In the genomic region with DNA sequence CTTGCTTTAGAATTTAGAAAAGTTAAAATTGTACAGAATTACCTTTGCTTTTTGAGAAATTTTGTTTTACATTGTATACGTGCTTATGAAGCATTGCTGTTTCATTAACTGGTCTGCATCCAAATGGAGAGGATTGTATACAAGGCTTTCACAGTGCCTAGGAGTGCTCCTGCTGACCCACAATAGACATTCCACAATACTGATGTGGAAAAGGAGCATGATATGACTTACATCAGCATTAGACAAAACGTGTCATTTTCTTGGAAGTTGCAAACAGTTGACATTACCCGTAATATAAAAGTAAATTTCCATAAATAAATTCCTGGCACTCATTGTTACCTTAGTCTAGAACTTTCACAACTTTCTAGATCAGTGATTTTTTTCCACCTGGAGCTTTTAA, we compare ENCODE assay signal across 10 cellular contexts. TPM values are rescaled to one million over a fixed set of nuclear protein-coding genes. Genes with fewer than 3 reads are reported as not detected.
DNase-seq lines count a peak whose midpoint lies in the region; ATAC-seq and TF ChIP-seq lines count a peak whose summit lies in the region.
"Had no signal": no experiment of that assay in that cellular context is flagged by ENCODE, and none has a peak within 500 bp of the region (broad histone marks: within the 10 kb centered on the region; RNA-seq: fewer than 3 reads in every experiment).

No MANE protein-coding gene starts in this region.

- H3K27me3 Mint-ChIP-seq in activated naive CD4-positive, alpha-beta T cell treated with anti-CD3 and anti-CD28 coated beads for 36 hours (ENCODE audit: low read depth), result peaks cover 39% of the 10 kb centered on the region

- no peak overlapping the region for H3K4me3 Mint-ChIP-seq in activated naive CD4-positive, alpha-beta T cell treated with anti-CD3 and anti-CD28 coated beads for 36 hours

- H3K36me3 ChIP-seq in heart left ventricle (no peaks in the 10 kb centered on the region), upper lobe of right lung (no peaks in the 10 kb centered on the region), gastrocnemius medialis (no peaks in the 10 kb centered on the region)

- H3K27ac Mint-ChIP-seq in activated naive CD4-positive, alpha-beta T cell treated with anti-CD3 and anti-CD28 coated beads for 36 hours, result no peak overlapping the region

- no peak for TF ChIP-seq POLR2A in heart left ventricle (IDR thresholded peaks at IDR 0.05)
- TF ChIP-seq POLR2A in gastrocnemius medialis (IDR thresholded peaks at IDR 0.05), result no peak

- peaks cover 0 to 20% (median 0%) of the 10 kb centered on the region in 9 donors for H3K27me3 ChIP-seq in heart left ventricle
- no peaks in the 10 kb centered on the region for H3K27me3 ChIP-seq in upper lobe of right lung
- H3K27me3 ChIP-seq in gastrocnemius medialis, result no peaks in the 10 kb centered on the region

- peaks cover 0 to 25% (median 13%) of the 10 kb centered on the region in 12 donors for H3K4me1 ChIP-seq in heart left ventricle
- peaks cover 6% of the 10 kb centered on the region for H3K4me1 ChIP-seq in upper lobe of right lung
- peaks cover 8 to 15% of the 10 kb centered on the region in 2 donors for H3K4me1 ChIP-seq in gastrocnemius medialis

- H3K27ac ChIP-seq in heart left ventricle (no peak overlapping the region), upper lobe of right lung (no peak overlapping the region), gastrocnemius medialis (no peak overlapping the region)

- intact Hi-C loops in heart left ventricle (cut with DNase I) (loop anchor here in 7 of 10 donors (5.0 to 10.0 kb wide), 7 partner anchors 111 to 373 kb away; no protein-coding TSS in a partner anchor), left ventricle myocardium superior (cut with micrococcal nuclease) (no loop called here), upper lobe of right lung (cut with DNase I) (no loop called here), gastrocnemius medialis (cut with DNase I; ENCODE audit: low total_unique reads) (loop anchor here (5.0 to 10.0 kb wide), 3 partner anchors 118 to 299 kb away; no protein-coding TSS in a partner anchor)
- intact Hi-C loops in activated naive CD4-positive, alpha-beta T cell treated with anti-CD3 and anti-CD28 coated beads for 36 hours (cut with micrococcal nuclease), result no loop called here

- no peaks in the 10 kb centered on the region for H3K9me3 Mint-ChIP-seq in activated naive CD4-positive, alpha-beta T cell treated with anti-CD3 and anti-CD28 coated beads for 36 hours

- ATAC-seq in heart left ventricle (no peak), left ventricle myocardium superior (no peak), upper lobe of right lung (no peak), GM21723 (IDR thresholded peaks at IDR 0.05; ENCODE audit: unreplicated experiment) (no peak), gastrocnemius medialis (no peak)
- ATAC-seq: K562 had no signal

- H3K9me3 ChIP-seq in heart left ventricle, result no peaks in the 10 kb centered on the region
- H3K9me3 ChIP-seq in upper lobe of right lung, result no peaks in the 10 kb centered on the region
- no peaks in the 10 kb centered on the region for H3K9me3 ChIP-seq in gastrocnemius medialis

- H3K4me1 Mint-ChIP-seq in activated naive CD4-positive, alpha-beta T cell treated with anti-CD3 and anti-CD28 coated beads for 36 hours (ENCODE audit: low read depth), result peaks cover 7% of the 10 kb centered on the region

- no peak for DNase-seq in heart left ventricle
- DNase-seq in left ventricle myocardium superior, result no peak
- DNase-seq in astrocyte of the cerebellum (ENCODE audit: low read depth), result no peak
- peak; percentile 50 for DNase-seq in kidney tubule cell (ENCODE audit: low spot score)
- no peak for DNase-seq in upper lobe of right lung
- DNase-seq in activated naive CD4-positive, alpha-beta T cell treated with anti-CD3 and anti-CD28 coated beads for 36 hours, result no peak
- DNase-seq in gastrocnemius medialis, result no peak
- DNase-seq: midbrain had no signal

- no peaks in the 10 kb centered on the region for H3K36me3 Mint-ChIP-seq in activated naive CD4-positive, alpha-beta T cell treated with anti-CD3 and anti-CD28 coated beads for 36 hours (ENCODE audit: low read depth)

- peak overlapping the region in 8 of 12 donors; percentile 67 to 93 (median 84) for H3K4me3 ChIP-seq in heart left ventricle
- H3K4me3 ChIP-seq in astrocyte of the cerebellum (ENCODE audit: low read depth, low read length), result peak overlapping the region; percentile 89
- H3K4me3 ChIP-seq in upper lobe of right lung, result peak overlapping the region; percentile 73
- peak overlapping the region in 2 of 4 donors; percentile 64 to 67 for H3K4me3 ChIP-seq in gastrocnemius medialis
- H3K4me3 ChIP-seq: K562 had no signal

- in situ Hi-C loops in astrocyte of the cerebellum (cut with HindIII; ENCODE audit: low sequenced_read_pairs) (no loop called here), gastrocnemius medialis (cut with MboI; ENCODE audit: low sequenced_read_pairs in 4 of 4) (no loop called here)

- CTCF ChIA-PET in activated naive CD4-positive, alpha-beta T cell treated with anti-CD3 and anti-CD28 coated beads for 36 hours (lab: Charles Lee), result no interaction called here

- TF ChIP-seq CTCF in heart left ventricle (IDR thresholded peaks at IDR 0.05) (no peak), astrocyte of the cerebellum (IDR thresholded peaks at IDR 0.05; ENCODE audit: low read depth, low read length, missing control alignments) (no peak), upper lobe of right lung (IDR thresholded peaks at IDR 0.05) (no peak), gastrocnemius medialis (IDR thresholded peaks at IDR 0.05 in 4 of 5, conservative IDR thresholded peaks at IDR 0.05 in 1 of 5) (no peak)

- WGBS in heart left ventricle, 4 donors, result 55 to 68% (median 63%) methylated on average over 3 of the region's 3 CpGs

RNA-seq across cellular contexts. Expression of gene PRKD1, which starts 1.9 kb away (rescaled TPM):
- total RNA-seq in heart left ventricle, result 1 to 10 TPM; 2.1 to 8.8 (median 3.7) TPM
- 1 to 10 TPM in 1 of 2 donors, under 1 TPM in 1; 0.99 to 1.8 TPM for polyA plus RNA-seq in heart left ventricle
- 3.0 TPM for total RNA-seq in left ventricle myocardium superior
- 17.2 TPM for total RNA-seq in upper lobe of right lung
- not detected for total RNA-seq in activated naive CD4-positive, alpha-beta T cell treated with anti-CD3 and anti-CD28 coated beads for 36 hours
- total RNA-seq in gastrocnemius medialis, result 1 to 10 TPM; 1.5 to 4.1 (median 1.7) TPM

Comparison
In these comparisons a context has a peak if more than half of its experiments do, and no peak if none do; other contexts are left out.
1. intact Hi-C loops: an anchor here in heart left ventricle (5.0 to 10.0 kb wide) and gastrocnemius medialis (5.0 to 10.0 kb wide); none called in left ventricle myocardium superior, upper lobe of right lung and activated naive CD4-positive, alpha-beta T cell treated with anti-CD3 and anti-CD28 coated beads for 36 hours.